In the genomic region with DNA sequence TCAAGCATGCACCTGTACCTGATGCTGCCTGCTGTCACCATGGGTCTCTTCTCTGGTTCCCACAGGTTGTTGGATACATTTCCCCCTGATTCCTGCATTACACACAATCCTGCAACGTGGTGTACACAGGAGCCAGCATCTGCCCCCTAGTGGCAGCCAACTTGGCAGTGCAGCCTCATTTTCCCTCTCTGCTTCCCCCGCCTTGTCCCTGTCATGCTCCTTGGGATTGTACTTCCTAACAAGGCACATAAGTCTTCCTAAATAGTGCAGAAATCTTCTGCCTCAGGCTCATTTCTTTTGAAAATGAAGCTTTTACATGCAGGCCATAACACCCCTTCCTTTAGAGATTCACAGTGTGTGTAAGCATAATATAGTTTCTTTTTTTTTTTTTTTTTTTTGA, we compare ENCODE assay signal across 10 cellular contexts.
DNase-seq lines count a peak whose midpoint lies in the region; ATAC-seq, FAIRE-seq and TF ChIP-seq lines count a peak whose summit lies in the region.
"Had no signal": no experiment of that assay in that cellular context is flagged by ENCODE, and none has a peak within 500 bp of the region (broad histone marks: within the 10 kb centered on the region; RNA-seq: fewer than 3 reads in every experiment).

No MANE protein-coding gene starts in this region.

- no peak overlapping the region for H3K27ac Mint-ChIP-seq in activated T-helper 17 cell treated with anti-CD3 and anti-CD28 coated beads, Interleukin-2, amount 50 U/mL, for 72 hours
- H3K27ac Mint-ChIP-seq: CD4-positive, CD25-positive, alpha-beta regulatory T cell had no signal

- no peak overlapping the region for H3K9ac ChIP-seq in GM12878 (ENCODE audit: control insufficient read depth, insufficient read depth, low read length)

- CTCF ChIA-PET in GM12878 (lab: Yijun Ruan, JAX) = interaction anchor here (0.9 to 3.8 kb wide), 6 partner anchors 12 to 178 kb away, joined by 3 to 14 read pairs (median 6); no protein-coding TSS in a partner anchor

- H3K79me2 ChIP-seq in GM12878 (ENCODE audit: control insufficient read depth, insufficient read depth, low read length) = no peaks in the 10 kb centered on the region

- no peak for TF ChIP-seq EP300 in GM12878 (IDR thresholded peaks at IDR 0.05; ENCODE audit: borderline replicate concordance in 1 of 2, control insufficient read depth in 1 of 2, low read depth in 2 of 2, low read length in 2 of 2)

- in situ Hi-C loops in KBM-7 (cut with MboI; ENCODE audit: low pct_unique_long_range_greater_than_20kb, low sequenced_read_pairs) = loop anchor here (25.0 kb wide), 1 partner anchor 454 kb away; no protein-coding TSS in a partner anchor
- in situ Hi-C loops in GM12878 (cut with MboI) = loop anchor here (5.0 kb wide), 2 partner anchors 174 to 449 kb away; no protein-coding TSS in a partner anchor

- no peak overlapping the region for H2AFZ ChIP-seq in GM12878 (ENCODE audit: control insufficient read depth, low read depth, low read length)

- H3K4me1 ChIP-seq in GM12878 (ENCODE audit: control insufficient read depth, insufficient read depth, low read length) = no peaks in the 10 kb centered on the region
- no peaks in the 10 kb centered on the region for H3K4me1 ChIP-seq in mucosa of descending colon (ENCODE audit: low read depth)
- H3K4me1 ChIP-seq: pancreas had no signal

- H3K9me3 ChIP-seq in GM12878 (replicated peaks; ENCODE audit: control insufficient read depth, insufficient read depth, low read length) = no peaks in the 10 kb centered on the region
- H3K9me3 ChIP-seq in mucosa of descending colon = no peaks in the 10 kb centered on the region
- H3K9me3 ChIP-seq: pancreas had no signal

- peak; percentile 59 to 81 (median 77) for TF ChIP-seq CTCF in GM12878 (IDR thresholded peaks at IDR 0.05 in 2 of 3, conservative IDR thresholded peaks at IDR 0.05 in 1 of 3; ENCODE audit: control insufficient read depth in 2 of 3, extremely low read depth in 1 of 3, insufficient read depth in 1 of 3, low read depth in 3 of 3, low read length in 3 of 3)
- TF ChIP-seq CTCF in mucosa of descending colon (IDR thresholded peaks at IDR 0.05) = peak; percentile 28

- peak; percentile 39 for TF ChIP-seq RAD21 in GM12878 (IDR thresholded peaks at IDR 0.05; ENCODE audit: insufficient read depth, low read depth, low read length)

- RAD21 ChIA-PET in GM12878 (lab: Charles Lee; ENCODE audit: unreplicated experiment) = interaction anchor here (0.9 kb wide), 1 partner anchor 176 kb away, joined by 4 read pairs; no protein-coding TSS in a partner anchor

- H3K27me3 Mint-ChIP-seq in activated T-helper 17 cell treated with anti-CD3 and anti-CD28 coated beads, Interleukin-2, amount 50 U/mL, for 72 hours = peaks cover 16% of the 10 kb centered on the region

- H3K4me3 ChIP-seq in GM12878 (no peak overlapping the region), mucosa of descending colon (no peak overlapping the region)
- H3K4me3 ChIP-seq: pancreas had no signal

- WGBS in GM12878 (ENCODE audit: insufficient coverage, insufficient replicate concordance, low lambda C conversion rate, missing lambda C conversion rate) = 27% methylated on average over 2 of the region's 2 CpGs

- ATAC-seq in GM21367 (IDR thresholded peaks at IDR 0.05; ENCODE audit: unreplicated experiment) (peak; percentile 79), GM12878 (peak; percentile 87), mucosa of descending colon (peak; percentile 73)
- no peak for ATAC-seq in activated T-helper 17 cell treated with anti-CD3 and anti-CD28 coated beads, Interleukin-2, amount 50 U/mL, for 72 hours (replicated peaks)

- no peak overlapping the region for H3K4me3 Mint-ChIP-seq in activated T-helper 17 cell treated with anti-CD3 and anti-CD28 coated beads, Interleukin-2, amount 50 U/mL, for 72 hours
- H3K4me3 Mint-ChIP-seq: CD4-positive, CD25-positive, alpha-beta regulatory T cell had no signal

- H3K36me3 Mint-ChIP-seq in activated T-helper 17 cell treated with anti-CD3 and anti-CD28 coated beads, Interleukin-2, amount 50 U/mL, for 72 hours (ENCODE audit: low read depth) = no peaks in the 10 kb centered on the region
- H3K36me3 Mint-ChIP-seq: CD4-positive, CD25-positive, alpha-beta regulatory T cell had no signal

- DNase-seq in NCI-H2171 treated with DMSO at 0.1 percent for 48 hours (lab: John Stamatoyannopoulos, UW) (peak; percentile 5), NCI-H2171 (lab: John Stamatoyannopoulos, UW) (no peak), KBM-7 (peak; percentile 58), GM12878 (ENCODE audit: low read depth, low spot score) (no peak), mucosa of descending colon (peak in 2 of 3 donors; percentile 28 to 35), activated gamma-delta T cell (lab: John Stamatoyannopoulos, UW) (no peak)
- DNase-seq: pancreas had no signal

- no peaks in the 10 kb centered on the region for H3K4me1 Mint-ChIP-seq in activated T-helper 17 cell treated with anti-CD3 and anti-CD28 coated beads, Interleukin-2, amount 50 U/mL, for 72 hours
- H3K4me1 Mint-ChIP-seq: CD4-positive, CD25-positive, alpha-beta regulatory T cell had no signal

- TF ChIP-seq POLR2A in GM12878 (IDR thresholded peaks at IDR 0.05; ENCODE audit: low read depth, low read length) = no peak

- intact Hi-C loops in GM12878 (cut with micrococcal nuclease; ENCODE audit: unreplicated experiment) = loop anchor here (1.0 to 10.0 kb wide), 3 partner anchors 104 to 451 kb away; no protein-coding TSS in a partner anchor
- intact Hi-C loops in mucosa of descending colon (cut with DNase I, micrococcal nuclease) = no loop called here

- no peak overlapping the region for H3K4me2 ChIP-seq in GM12878 (ENCODE audit: control insufficient read depth, insufficient read depth)

- peak; percentile 71 for FAIRE-seq in GM12878 (lab: Jason Lieb, UNC)
- FAIRE-seq: pancreas had no signal

- POLR2A ChIA-PET in GM12878 (lab: Charles Lee) = no interaction called here

- no TSS peak for BruUV-seq in GM12878 (replicated peaks; lab: Mats Ljungman, UMichigan)

- SMC1A ChIA-PET in GM12878 (lab: Charles Lee; ENCODE audit: uncharacterized antibody, unreplicated experiment) = interaction anchor here (0.6 to 2.2 kb wide), 3 partner anchors 108 to 175 kb away, joined by 3 to 7 read pairs (median 4); no protein-coding TSS in a partner anchor

- no peaks in the 10 kb centered on the region for H3K9me3 Mint-ChIP-seq in activated T-helper 17 cell treated with anti-CD3 and anti-CD28 coated beads, Interleukin-2, amount 50 U/mL, for 72 hours

- H3K27me3 ChIP-seq in GM12878 (replicated peaks in 1 of 2; ENCODE audit: control insufficient read depth in 2 of 2, insufficient read depth in 2 of 2, low read length in 1 of 2) = no peaks in the 10 kb centered on the region; a peak in 1 of 4 replicates
- H3K27me3 ChIP-seq: pancreas had no signal

- no peak overlapping the region for H3K27ac ChIP-seq in GM12878 (ENCODE audit: control insufficient read depth, insufficient read depth)
- H3K27ac ChIP-seq: pancreas had no signal

- H3K36me3 ChIP-seq in GM12878 (ENCODE audit: control insufficient read depth in 2 of 2, insufficient read depth in 2 of 2, low read length in 1 of 2) (no peaks in the 10 kb centered on the region), mucosa of descending colon (ENCODE audit: low read depth) (no peaks in the 10 kb centered on the region)
- H3K36me3 ChIP-seq: pancreas had no signal

- no peaks in the 10 kb centered on the region for H4K20me1 ChIP-seq in GM12878 (ENCODE audit: control insufficient read depth, insufficient read depth)

TF ChIP-seq in GM12878, 131 proteins besides CTCF, POLR2A, EP300 and RAD21:
- TF ChIP-seq SMC3 (IDR thresholded peaks at IDR 0.05; ENCODE audit: borderline replicate concordance, low read length) (peak; percentile 49; the same call in 1 of the 2 replicates), IRF4 (IDR thresholded peaks at IDR 0.05; ENCODE audit: low read depth, low read length) (no peak), RB1 (IDR thresholded peaks at IDR 0.05; ENCODE audit: borderline replicate concordance) (no peak), BHLHE40 (IDR thresholded peaks at IDR 0.05; ENCODE audit: borderline replicate concordance in 1 of 2, low read depth in 2 of 2, low read length in 1 of 2) (no peak), EZH2 (IDR thresholded peaks at IDR 0.05; ENCODE audit: borderline replicate concordance, control insufficient read depth, low read depth, low read length) (no peak), SP1 (IDR thresholded peaks at IDR 0.05; ENCODE audit: low read depth, low read length) (no peak), SREBF1 (IDR thresholded peaks at IDR 0.05; ENCODE audit: low read length) (no peak)
- TF ChIP-seq, protein P1, sequence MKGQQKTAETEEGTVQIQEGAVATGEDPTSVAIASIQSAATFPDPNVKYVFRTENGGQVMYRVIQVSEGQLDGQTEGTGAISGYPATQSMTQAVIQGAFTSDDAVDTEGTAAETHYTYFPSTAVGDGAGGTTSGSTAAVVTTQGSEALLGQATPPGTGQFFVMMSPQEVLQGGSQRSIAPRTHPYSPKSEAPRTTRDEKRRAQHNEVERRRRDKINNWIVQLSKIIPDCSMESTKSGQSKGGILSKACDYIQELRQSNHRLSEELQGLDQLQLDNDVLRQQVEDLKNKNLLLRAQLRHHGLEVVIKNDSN (IDR thresholded peaks at IDR 0.05; ENCODE audit: borderline replicate concordance, extremely low read length, insufficient read depth, low read depth, low read length) = no peak

Comparison
In these comparisons a context has a peak if more than half of its experiments do, and no peak if none do; other contexts are left out.
1. DNase-seq: peak in NCI-H2171 treated with DMSO at 0.1 percent for 48 hours (single experiment), KBM-7 (single experiment) and mucosa of descending colon (2 of 3); none in NCI-H2171 (single experiment), GM12878 (single experiment) and activated gamma-delta T cell (single experiment).